1 cellular context compared by ENCODE assay signal in the genomic region with DNA sequence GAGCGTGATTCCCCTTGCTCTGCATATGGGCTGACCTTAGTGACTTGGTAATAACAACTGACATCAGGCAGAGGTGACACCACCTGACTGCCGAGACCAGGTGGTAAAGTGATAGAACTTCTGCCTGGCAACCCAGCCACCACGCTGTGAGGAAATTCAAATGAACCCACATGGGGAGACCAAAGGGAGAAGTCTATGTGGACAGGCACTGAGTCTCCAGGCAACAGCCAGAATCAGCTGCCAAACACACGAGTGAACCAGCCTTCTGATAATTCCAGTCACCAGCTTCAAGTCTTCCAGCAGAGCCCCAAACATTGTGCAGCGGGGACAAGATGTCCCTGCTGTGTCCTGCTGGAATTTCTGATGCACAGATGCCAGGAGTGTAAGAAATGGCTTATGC.
TF ChIP-seq lines count a peak whose summit lies in the region.

No MANE protein-coding gene starts in this region.

TF ChIP-seq in H1, 55 proteins besides CTCF, POLR2A, EP300 and RAD21 (continued from another document):
- TF ChIP-seq, protein P1, sequence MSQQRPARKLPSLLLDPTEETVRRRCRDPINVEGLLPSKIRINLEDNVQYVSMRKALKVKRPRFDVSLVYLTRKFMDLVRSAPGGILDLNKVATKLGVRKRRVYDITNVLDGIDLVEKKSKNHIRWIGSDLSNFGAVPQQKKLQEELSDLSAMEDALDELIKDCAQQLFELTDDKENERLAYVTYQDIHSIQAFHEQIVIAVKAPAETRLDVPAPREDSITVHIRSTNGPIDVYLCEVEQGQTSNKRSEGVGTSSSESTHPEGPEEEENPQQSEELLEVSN (IDR thresholded peaks at IDR 0.05), result 0 out of 2 replicates have a peak, but pooled peaks have one; percentile 27
- TF ChIP-seq SP1 (IDR thresholded peaks at IDR 0.05; ENCODE audit: low read depth, low read length) (no peak), RXRA (IDR thresholded peaks at IDR 0.05; ENCODE audit: insufficient read depth, low read depth, low read length) (no peak), GTF2F1 (IDR thresholded peaks at IDR 0.05; ENCODE audit: borderline replicate concordance, low read depth, low read length) (no peak), RFX5 (IDR thresholded peaks at IDR 0.05; ENCODE audit: borderline replicate concordance, low read depth, low read length) (0 out of 2 replicates have a peak, but pooled peaks have one; percentile 27), POU5F1 (IDR thresholded peaks at IDR 0.05; ENCODE audit: low read depth, low read length) (no peak), KDM5A (IDR thresholded peaks at IDR 0.05; ENCODE audit: low read length) (no peak)
- TF ChIP-seq, protein P2, sequence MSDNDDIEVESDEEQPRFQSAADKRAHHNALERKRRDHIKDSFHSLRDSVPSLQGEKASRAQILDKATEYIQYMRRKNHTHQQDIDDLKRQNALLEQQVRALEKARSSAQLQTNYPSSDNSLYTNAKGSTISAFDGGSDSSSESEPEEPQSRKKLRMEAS (IDR thresholded peaks at IDR 0.05), result no peak
- TF ChIP-seq, protein P3, sequence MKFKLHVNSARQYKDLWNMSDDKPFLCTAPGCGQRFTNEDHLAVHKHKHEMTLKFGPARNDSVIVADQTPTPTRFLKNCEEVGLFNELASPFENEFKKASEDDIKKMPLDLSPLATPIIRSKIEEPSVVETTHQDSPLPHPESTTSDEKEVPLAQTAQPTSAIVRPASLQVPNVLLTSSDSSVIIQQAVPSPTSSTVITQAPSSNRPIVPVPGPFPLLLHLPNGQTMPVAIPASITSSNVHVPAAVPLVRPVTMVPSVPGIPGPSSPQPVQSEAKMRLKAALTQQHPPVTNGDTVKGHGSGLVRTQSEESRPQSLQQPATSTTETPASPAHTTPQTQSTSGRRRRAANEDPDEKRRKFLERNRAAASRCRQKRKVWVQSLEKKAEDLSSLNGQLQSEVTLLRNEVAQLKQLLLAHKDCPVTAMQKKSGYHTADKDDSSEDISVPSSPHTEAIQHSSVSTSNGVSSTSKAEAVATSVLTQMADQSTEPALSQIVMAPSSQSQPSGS (IDR thresholded peaks at IDR 0.05; ENCODE audit: low read length), result no peak
